In the genomic region with DNA sequence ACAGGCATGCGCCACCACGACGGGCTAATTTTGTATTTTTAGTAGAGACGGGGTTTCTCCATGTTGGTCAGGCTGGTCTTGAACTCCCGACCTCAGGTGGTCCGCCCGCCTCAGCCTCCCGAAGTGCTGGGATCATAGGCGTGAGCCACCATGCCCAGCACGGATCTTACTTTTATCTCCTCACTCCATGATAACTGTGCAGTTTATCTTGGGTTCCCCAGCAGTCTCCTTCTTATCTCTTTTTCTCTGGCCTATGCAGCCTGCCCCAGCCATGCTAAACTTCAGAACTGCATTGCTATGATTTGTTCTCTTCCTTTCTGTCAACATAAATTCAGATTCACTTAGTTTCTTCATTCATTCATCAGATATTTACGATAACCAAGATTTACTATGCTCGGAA, we compare ENCODE assay signal across 1 cellular context.
TF ChIP-seq lines count a peak whose summit lies in the region.

No MANE protein-coding gene starts in this region.

TF ChIP-seq in K562, 482 proteins besides CTCF, POLR2A, EP300 and RAD21 (continued from another document):
- TF ChIP-seq BHLHE40 (IDR thresholded peaks at IDR 0.05; ENCODE audit: low read length) (0 out of 2 replicates have a peak, but pooled peaks have one; percentile 11), TRIM24 (IDR thresholded peaks at IDR 0.05) (0 out of 4 replicates have a peak, but pooled peaks of 1 of the 2 experiments have one; percentile 32), SMAD4 (CRISPR knock-in tag; conservative IDR thresholded peaks at IDR 0.05) (peak; percentile 47; the same call in 1 of the 2 replicates), FOXM1 (IDR thresholded peaks at IDR 0.05; ENCODE audit: low read depth) (peak; percentile 64; the same call in 1 of the 2 replicates), FOXM1 (CRISPR knock-in tag; IDR thresholded peaks at IDR 0.05; ENCODE audit: low read depth) (no peak), THRAP3 (IDR thresholded peaks at IDR 0.05; ENCODE audit: borderline replicate concordance) (no peak), KLF13 (tag; IDR thresholded peaks at IDR 0.05; ENCODE audit: borderline replicate concordance, low read depth) (no peak), SMARCE1 (IDR thresholded peaks at IDR 0.05) (peak; percentile 43; the same call in 1 of the 2 replicates), PML (IDR thresholded peaks at IDR 0.05; ENCODE audit: low read length) (peak; percentile 61; the same call in 1 of the 2 replicates), ZNF217 (CRISPR knock-in tag; IDR thresholded peaks at IDR 0.05) (no peak), RCOR1 (IDR thresholded peaks at IDR 0.05; ENCODE audit: borderline replicate concordance in 1 of 2, low read depth in 2 of 2, low read length in 2 of 2) (peak in 1 of 2 experiments; percentile 69; a peak in 2 of 4 replicates), ZNF436 (CRISPR knock-in tag; IDR thresholded peaks at IDR 0.05) (no peak), ARID1B (IDR thresholded peaks at IDR 0.05) (peak; percentile 87), COPS2 (conservative IDR thresholded peaks at IDR 0.05) (no peak), NCOR1 (IDR thresholded peaks at IDR 0.05) (peak; percentile 62), TEAD4 (IDR thresholded peaks at IDR 0.05; ENCODE audit: low read length) (peak; percentile 89), TEAD4 (CRISPR knock-in tag; IDR thresholded peaks at IDR 0.05; ENCODE audit: borderline replicate concordance) (no peak), TCF3 (CRISPR knock-in tag; IDR thresholded peaks at IDR 0.05) (peak; percentile 64), NFIC (IDR thresholded peaks at IDR 0.05) (0 out of 2 replicates have a peak, but pooled peaks have one; percentile 27), ETV5 (CRISPR knock-in tag; IDR thresholded peaks at IDR 0.05; ENCODE audit: low read depth) (no peak), CBFA2T2 (conservative IDR thresholded peaks at IDR 0.05) (peak; percentile 79), ADNP (tag; IDR thresholded peaks at IDR 0.05) (peak; percentile 63; the same call in 1 of the 2 replicates), STAT5A (IDR thresholded peaks at IDR 0.05; ENCODE audit: borderline replicate concordance, low read length) (peak; percentile 32; the same call in 1 of the 2 replicates), SMARCA4 (IDR thresholded peaks at IDR 0.05) (peak; percentile 51; the same call in 1 of the 2 replicates), KDM1A (IDR thresholded peaks at IDR 0.05) (peak in 1 of 2 experiments; percentile 60; a peak in 1 of 4 replicates), KLF16 (IDR thresholded peaks at IDR 0.05) (0 out of 2 replicates have a peak, but pooled peaks have one; percentile 69), MTA2 (IDR thresholded peaks at IDR 0.05; ENCODE audit: low read depth) (peak; percentile 72), CBFA2T3 (IDR thresholded peaks at IDR 0.05) (peak; percentile 85), DIDO1 (tag; IDR thresholded peaks at IDR 0.05; ENCODE audit: low read depth) (no peak), TAL1 (IDR thresholded peaks at IDR 0.05) (peak; percentile 88)
- TF ChIP-seq, protein P1, sequence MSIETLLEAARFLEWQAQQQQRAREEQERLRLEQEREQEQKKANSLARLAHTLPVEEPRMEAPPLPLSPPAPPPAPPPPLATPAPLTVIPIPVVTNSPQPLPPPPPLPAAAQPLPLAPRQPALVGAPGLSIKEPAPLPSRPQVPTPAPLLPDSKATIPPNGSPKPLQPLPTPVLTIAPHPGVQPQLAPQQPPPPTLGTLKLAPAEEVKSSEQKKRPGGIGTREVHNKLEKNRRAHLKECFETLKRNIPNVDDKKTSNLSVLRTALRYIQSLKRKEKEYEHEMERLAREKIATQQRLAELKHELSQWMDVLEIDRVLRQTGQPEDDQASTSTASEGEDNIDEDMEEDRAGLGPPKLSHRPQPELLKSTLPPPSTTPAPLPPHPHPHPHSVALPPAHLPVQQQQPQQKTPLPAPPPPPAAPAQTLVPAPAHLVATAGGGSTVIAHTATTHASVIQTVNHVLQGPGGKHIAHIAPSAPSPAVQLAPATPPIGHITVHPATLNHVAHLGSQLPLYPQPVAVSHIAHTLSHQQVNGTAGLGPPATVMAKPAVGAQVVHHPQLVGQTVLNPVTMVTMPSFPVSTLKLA (conservative IDR thresholded peaks at IDR 0.05), result no peak
- TF ChIP-seq, protein P2, sequence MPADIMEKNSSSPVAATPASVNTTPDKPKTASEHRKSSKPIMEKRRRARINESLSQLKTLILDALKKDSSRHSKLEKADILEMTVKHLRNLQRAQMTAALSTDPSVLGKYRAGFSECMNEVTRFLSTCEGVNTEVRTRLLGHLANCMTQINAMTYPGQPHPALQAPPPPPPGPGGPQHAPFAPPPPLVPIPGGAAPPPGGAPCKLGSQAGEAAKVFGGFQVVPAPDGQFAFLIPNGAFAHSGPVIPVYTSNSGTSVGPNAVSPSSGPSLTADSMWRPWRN (IDR thresholded peaks at IDR 0.05; ENCODE audit: low read depth), result peak; percentile 55; the same call in 1 of the 2 replicates
- TF ChIP-seq, protein P3, sequence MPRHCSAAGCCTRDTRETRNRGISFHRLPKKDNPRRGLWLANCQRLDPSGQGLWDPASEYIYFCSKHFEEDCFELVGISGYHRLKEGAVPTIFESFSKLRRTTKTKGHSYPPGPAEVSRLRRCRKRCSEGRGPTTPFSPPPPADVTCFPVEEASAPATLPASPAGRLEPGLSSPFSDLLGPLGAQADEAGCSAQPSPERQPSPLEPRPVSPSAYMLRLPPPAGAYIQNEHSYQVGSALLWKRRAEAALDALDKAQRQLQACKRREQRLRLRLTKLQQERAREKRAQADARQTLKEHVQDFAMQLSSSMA (CRISPR knock-in tag; IDR thresholded peaks at IDR 0.05), result no peak
